In genomic region chrX:48071986-48072605, GRCh38 we compare ENCODE assay signal across 9 cellular contexts. TPM values are rescaled to one million over a fixed set of nuclear protein-coding genes. Genes with fewer than 3 reads are reported as not detected.
DNase-seq lines count a peak whose midpoint lies in the region; ATAC-seq and TF ChIP-seq lines count a peak whose summit lies in the region.
"Had no signal": no experiment of that assay in that cellular context is flagged by ENCODE, and none has a peak within 500 bp of the region (broad histone marks: within the 10 kb centered on the region; RNA-seq: fewer than 3 reads in every experiment).

No MANE protein-coding gene starts in this region.

- intact Hi-C loops in Caco-2 (cut with micrococcal nuclease; ENCODE audit: unreplicated experiment), result no loop called here

- H3K27ac ChIP-seq in Peyer's patch, result peak overlapping the region in 3 of 4 donors; percentile 76 to 85 (median 84)

- no TSS peak for BruUV-seq in Caco-2 (replicated peaks; lab: Mats Ljungman, UMichigan)

- no peaks in the 10 kb centered on the region for H3K9me3 ChIP-seq in Caco-2
- no peaks in the 10 kb centered on the region for H3K9me3 ChIP-seq in Peyer's patch

- H3K27ac Mint-ChIP-seq in Caco-2 (ENCODE audit: unreplicated experiment), result peak overlapping the region; percentile 98
- peak overlapping the region; percentile 93 for H3K27ac Mint-ChIP-seq in osteocyte (ENCODE audit: unreplicated experiment)

- TF ChIP-seq POLR2A in Peyer's patch (IDR thresholded peaks at IDR 0.05), result no peak

- H3K27me3 ChIP-seq in Caco-2 (replicated peaks; ENCODE audit: control insufficient read depth, insufficient read depth, low read length) (no peaks in the 10 kb centered on the region), Peyer's patch (no peaks in the 10 kb centered on the region)

- DNase-seq in Caco-2 (no peak), Peyer's patch (no peak), epithelial cell of proximal tubule (ENCODE audit: low read depth) (no peak), osteocyte (ENCODE audit: extremely low spot score, unreplicated experiment) (no peak), HuH-7.5 (ENCODE audit: low spot score) (no peak)

- H3K4me1 ChIP-seq in Caco-2, result no peaks in the 10 kb centered on the region
- H3K4me1 ChIP-seq in Peyer's patch, result no peaks in the 10 kb centered on the region

- no peaks in the 10 kb centered on the region for H3K27me3 Mint-ChIP-seq in Caco-2 (ENCODE audit: insufficient read depth, unreplicated experiment)
- no peaks in the 10 kb centered on the region for H3K27me3 Mint-ChIP-seq in osteocyte (ENCODE audit: unreplicated experiment)

- H3K36me3 Mint-ChIP-seq in Caco-2 (ENCODE audit: insufficient read depth, unreplicated experiment) (peaks cover 17% of the 10 kb centered on the region), osteocyte (ENCODE audit: unreplicated experiment) (no peaks in the 10 kb centered on the region)

- CTCF ChIA-PET in Caco-2 (lab: Charles Lee), result no interaction called here

- POLR2A ChIA-PET in Caco-2 (lab: Charles Lee), result no interaction called here

- no peak for TF ChIP-seq CTCF in Caco-2 (IDR thresholded peaks at IDR 0.05; ENCODE audit: insufficient read depth in 1 of 2, low read depth in 1 of 2, low read length in 1 of 2, severe bottlenecking in 1 of 2, unreplicated experiment in 1 of 2)
- TF ChIP-seq CTCF in Peyer's patch (IDR thresholded peaks at IDR 0.05), result no peak
- TF ChIP-seq CTCF in epithelial cell of proximal tubule (conservative IDR thresholded peaks at IDR 0.05; ENCODE audit: low read depth, low read length), result no peak
- no peak for TF ChIP-seq CTCF in osteocyte (IDR thresholded peaks at IDR 0.05)

- no peak overlapping the region for H3K4me3 ChIP-seq in Caco-2 (ENCODE audit: low read depth, low read length)
- H3K4me3 ChIP-seq in Peyer's patch, result peak overlapping the region; percentile 41 to 78 (median 73)
- peak overlapping the region; percentile 77 for H3K4me3 ChIP-seq in epithelial cell of proximal tubule (ENCODE audit: low read depth, low read length)

- H3K4me1 Mint-ChIP-seq in Caco-2 (ENCODE audit: low read depth, unreplicated experiment) (no peaks in the 10 kb centered on the region), osteocyte (ENCODE audit: unreplicated experiment) (peaks cover 7% of the 10 kb centered on the region)

- H3K4me3 Mint-ChIP-seq in Caco-2 (ENCODE audit: unreplicated experiment), result peak overlapping the region; percentile 98
- peak overlapping the region; percentile 83 for H3K4me3 Mint-ChIP-seq in osteocyte (ENCODE audit: unreplicated experiment)

- no peak for ATAC-seq in HG02610 (IDR thresholded peaks at IDR 0.05; ENCODE audit: unreplicated experiment)
- ATAC-seq in GM21447 (IDR thresholded peaks at IDR 0.05; ENCODE audit: unreplicated experiment), result no peak
- ATAC-seq in GM18873 (IDR thresholded peaks at IDR 0.05; ENCODE audit: low FRiP score, unreplicated experiment), result no peak

- no peaks in the 10 kb centered on the region for H3K9me3 Mint-ChIP-seq in Caco-2 (ENCODE audit: unreplicated experiment)
- peaks cover 4% of the 10 kb centered on the region for H3K9me3 Mint-ChIP-seq in osteocyte (ENCODE audit: unreplicated experiment)

- H3K36me3 ChIP-seq in Caco-2 (ENCODE audit: control insufficient read depth, insufficient read depth, low read length) (no peaks in the 10 kb centered on the region), Peyer's patch (no peaks in the 10 kb centered on the region)

RNA-seq across cellular contexts. Expression of gene ZNF630, which starts 0.7 kb away (rescaled TPM):
- total RNA-seq in Caco-2 (2022) (2.0 and 2.7 TPM in 2 replicates), Peyer's patch (10 to 100 TPM in 1 of 4 donors, 1 to 10 TPM in 3; 2.3 to 20.6 (median 7.1) TPM), epithelial cell of proximal tubule (1.5 and 3.1 TPM in 2 replicates), osteocyte (2.4 and 3.3 TPM in 2 replicates)

RNA-seq across cellular contexts. Expression of gene SPACA5B, which starts 58.3 kb away (rescaled TPM):
- total RNA-seq in Caco-2 (2022) (not detected in 2 replicates), Peyer's patch (not detected), epithelial cell of proximal tubule (not detected in 2 replicates), osteocyte (not detected in 2 replicates)
- total RNA-seq: glomerular endothelial cell had no signal
